8 cellular contexts compared by ENCODE assay signal in genomic region chr4:7044415-7044930, GRCh38. TPM values are rescaled to one million over a fixed set of nuclear protein-coding genes. Genes with fewer than 3 reads are reported as not detected.
DNase-seq lines count a peak whose midpoint lies in the region; ATAC-seq and TF ChIP-seq lines count a peak whose summit lies in the region.

No MANE protein-coding gene starts in this region.

- no peak for ATAC-seq in GM21390 (IDR thresholded peaks at IDR 0.05; ENCODE audit: unreplicated experiment)

- peaks cover 12% of the 10 kb centered on the region for H3K4me1 ChIP-seq in SJSA1 (replicated peaks)

- no peak overlapping the region for H3K27ac ChIP-seq in SJSA1

- no peaks in the 10 kb centered on the region for H3K36me3 ChIP-seq in SJSA1

- TF ChIP-seq CTCF in retinal pigment epithelial cell (conservative IDR thresholded peaks at IDR 0.05; ENCODE audit: low read depth, low read length) = no peak

- no peaks in the 10 kb centered on the region for H3K9me3 ChIP-seq in SJSA1 (replicated peaks)

- H3K4me3 ChIP-seq in SJSA1 = peak overlapping the region; percentile 66
- H3K4me3 ChIP-seq in retinal pigment epithelial cell (ENCODE audit: low read length) = peak overlapping the region; percentile 69

- no peaks in the 10 kb centered on the region for H3K27me3 ChIP-seq in SJSA1 (replicated peaks)

- DNase-seq in GM03348 (ENCODE audit: low spot score) (peak; percentile 22), SJSA1 (ENCODE audit: low read depth in 1 of 2, low spot score in 2 of 2) (no peak), glomerular visceral epithelial cell (ENCODE audit: extremely low spot score) (peak; percentile 16), retinal pigment epithelial cell (ENCODE audit: low read depth) (no peak), NCI-H345 (lab: John Stamatoyannopoulos, UW) (no peak), NCI-H2171 treated with DMSO at 0.1 percent for 48 hours (lab: John Stamatoyannopoulos, UW) (no peak), Ammon's horn (ENCODE audit: low spot score) (no peak)

RNA-seq across cellular contexts. Expression of gene TADA2B, which starts 1.3 kb away (rescaled TPM):
- 2.8 and 7.7 TPM in 2 replicates for total RNA-seq in SJSA1 (2014; rRNA removed; shearing (Covaris generic))

RNA-seq across cellular contexts. Expression of gene GRPEL1, which starts 23.4 kb away (rescaled TPM):
- 21.1 and 24.5 TPM in 2 replicates for total RNA-seq in SJSA1 (2014; rRNA removed; shearing (Covaris generic))

Comparison
In these comparisons a context has a peak if more than half of its experiments do, and no peak if none do; other contexts are left out.
1. DNase-seq: peak in GM03348 (single experiment) and glomerular visceral epithelial cell (single experiment); none in SJSA1 (0 of 2), retinal pigment epithelial cell (single experiment), NCI-H345 (single experiment), NCI-H2171 treated with DMSO at 0.1 percent for 48 hours (single experiment) and Ammon's horn (single experiment).